ENCODE assay signal across 8 cellular contexts in genomic region chr12:122965851-122966742, GRCh38. TPM values are rescaled to one million over a fixed set of nuclear protein-coding genes. Genes with fewer than 3 reads are reported as not detected.
A peak's percentile ranks its signal among the peaks of the same experiment; 100 is the strongest.
DNase-seq lines count a peak whose midpoint lies in the region; ATAC-seq and TF ChIP-seq lines count a peak whose summit lies in the region.

Gene ABCB9 (minus strand): TSS chr12:122966463. CDS start chr12:122960235, 6,228 bp downstream.

- TF ChIP-seq EP300 in transverse colon (IDR thresholded peaks at IDR 0.05; ENCODE audit: low read depth) = no peak

- TF ChIP-seq CTCF in adrenal gland (IDR thresholded peaks at IDR 0.05) (no peak), heart right ventricle (IDR thresholded peaks at IDR 0.05) (no peak), transverse colon (IDR thresholded peaks at IDR 0.05) (no peak)

- peak within 1 kb of the TSS; percentile 76 for H3K4me3 ChIP-seq in H7 (ENCODE audit: insufficient read depth, low read depth, low read length)
- peak within 1 kb of the TSS in 2 of 4 donors; percentile 67 to 89 for H3K4me3 ChIP-seq in adrenal gland
- H3K4me3 ChIP-seq in heart right ventricle = peak within 1 kb of the TSS; percentile 42 to 94 (median 66)
- peak within 1 kb of the TSS; percentile 28 to 61 (median 48) for H3K4me3 ChIP-seq in transverse colon

- intact Hi-C loops in adrenal gland (cut with DNase I) (no loop called here), heart right ventricle (cut with DNase I) (loop anchor here in 2 of 10 donors (5.0 kb wide), 2 partner anchors 266 to 271 kb away; partner anchors contain the start of genes MPHOSPH9 (in 1 of the 2) and MTRFR (in 1 of the 2)), transverse colon (cut with DNase I; ENCODE audit: low total_unique reads) (no loop called here)

- ATAC-seq in heart right ventricle = peak; percentile 87 to 98 (median 93)

- peak in 1 of 2 donors; percentile 83 for TF ChIP-seq POLR2A in adrenal gland (IDR thresholded peaks at IDR 0.05)
- TF ChIP-seq POLR2A in transverse colon (IDR thresholded peaks at IDR 0.05) = peak; percentile 52

- H3K4me1 ChIP-seq in adrenal gland (replicated peaks in 1 of 2) (peaks cover 17 to 27% of the 10 kb centered on the region in 2 donors), heart right ventricle (peaks cover 11 to 57% (median 38%) of the 10 kb centered on the region in 9 donors), transverse colon (peaks cover 9 to 64% (median 34%) of the 10 kb centered on the region in 4 donors)

- H3K27me3 ChIP-seq in H7 (ENCODE audit: control insufficient read depth, insufficient read depth, low read length) (peaks cover 3% of the 10 kb centered on the region), adrenal gland (no peaks in the 10 kb centered on the region), heart right ventricle (no peaks in the 10 kb centered on the region), transverse colon (no peaks in the 10 kb centered on the region)

- in situ Hi-C loops in transverse colon (cut with MboI; ENCODE audit: low pct_ligation_motif_present in 1 of 4, low pct_unique_long_range_greater_than_20kb in 1 of 4, low sequenced_read_pairs in 3 of 4) = loop anchor here in 1 of 4 donors (25.0 kb wide), 1 partner anchor 329 kb away; no protein-coding TSS in a partner anchor

- 2 to 23% (median 3%) methylated on average over 5 to 55 of the region's 55 CpGs for WGBS in adrenal gland, 4 donors
- 4% methylated on average over 55 of the region's 55 CpGs for WGBS in heart right ventricle, 2 donors
- WGBS in transverse colon (ENCODE audit: low coverage in 1 of 2), 2 donors = 6% methylated on average over 30 of the region's 55 CpGs; no CpG with 5 or more reads in 1 of the 2 donors

- H3K27ac ChIP-seq in adrenal gland (peak within 1 kb of the TSS in 3 of 5 donors; percentile 32 to 73 (median 51)), heart right ventricle (peak within 1 kb of the TSS in 9 of 10 donors; percentile 24 to 75 (median 62)), transverse colon (peak within 1 kb of the TSS; percentile 55 to 72 (median 66))

- H3K9me3 ChIP-seq in adrenal gland (replicated peaks in 1 of 3) = no peaks in the 10 kb centered on the region
- no peaks in the 10 kb centered on the region for H3K9me3 ChIP-seq in heart right ventricle
- no peaks in the 10 kb centered on the region for H3K9me3 ChIP-seq in transverse colon

- no peaks in the 10 kb centered on the region for H3K36me3 ChIP-seq in H7 (replicated peaks; ENCODE audit: control insufficient read depth, insufficient read depth, low read length)
- no peaks in the 10 kb centered on the region for H3K36me3 ChIP-seq in adrenal gland (replicated peaks in 1 of 2)
- no peaks in the 10 kb centered on the region for H3K36me3 ChIP-seq in heart right ventricle
- H3K36me3 ChIP-seq in transverse colon = no peaks in the 10 kb centered on the region

- DNase-seq in DMS53 (lab: John Stamatoyannopoulos, UW) (peak; percentile 100), H7 (peak; percentile 100), NCI-H1105 (lab: John Stamatoyannopoulos, UW) (peak; percentile 92), T follicular helper cell (ENCODE audit: low read depth) (peak; percentile 94), adrenal gland (peak; percentile 96 to 97 (median 97)), heart right ventricle (peak; percentile 94 to 95), pons (ENCODE audit: low spot score) (peak; percentile 85), transverse colon (peak; percentile 97)

RNA-seq across cellular contexts. Expression of gene ABCB9, which starts in this region (rescaled TPM):
- 1.7 and 3.0 TPM in 2 replicates for total RNA-seq in H7 (2014; rRNA removed; shearing (Covaris generic))
- total RNA-seq in adrenal gland (1 to 10 TPM; 3.6 to 10.0 (median 6.2) TPM), heart right ventricle (1 to 10 TPM; 2.7 to 5.8 (median 4.5) TPM), transverse colon (10 to 100 TPM in 1 of 4 donors, 1 to 10 TPM in 2, under 1 TPM in 1; 0.40 to 15.3 (median 9.2) TPM)
- polyA plus RNA-seq in adrenal gland (1 to 10 TPM; 2.0 to 7.5 (median 3.0) TPM), heart right ventricle (1 to 10 TPM; 1.9 to 6.0 TPM)
